Comparison of ENCODE assay signal across 8 cellular contexts in the genomic region with DNA sequence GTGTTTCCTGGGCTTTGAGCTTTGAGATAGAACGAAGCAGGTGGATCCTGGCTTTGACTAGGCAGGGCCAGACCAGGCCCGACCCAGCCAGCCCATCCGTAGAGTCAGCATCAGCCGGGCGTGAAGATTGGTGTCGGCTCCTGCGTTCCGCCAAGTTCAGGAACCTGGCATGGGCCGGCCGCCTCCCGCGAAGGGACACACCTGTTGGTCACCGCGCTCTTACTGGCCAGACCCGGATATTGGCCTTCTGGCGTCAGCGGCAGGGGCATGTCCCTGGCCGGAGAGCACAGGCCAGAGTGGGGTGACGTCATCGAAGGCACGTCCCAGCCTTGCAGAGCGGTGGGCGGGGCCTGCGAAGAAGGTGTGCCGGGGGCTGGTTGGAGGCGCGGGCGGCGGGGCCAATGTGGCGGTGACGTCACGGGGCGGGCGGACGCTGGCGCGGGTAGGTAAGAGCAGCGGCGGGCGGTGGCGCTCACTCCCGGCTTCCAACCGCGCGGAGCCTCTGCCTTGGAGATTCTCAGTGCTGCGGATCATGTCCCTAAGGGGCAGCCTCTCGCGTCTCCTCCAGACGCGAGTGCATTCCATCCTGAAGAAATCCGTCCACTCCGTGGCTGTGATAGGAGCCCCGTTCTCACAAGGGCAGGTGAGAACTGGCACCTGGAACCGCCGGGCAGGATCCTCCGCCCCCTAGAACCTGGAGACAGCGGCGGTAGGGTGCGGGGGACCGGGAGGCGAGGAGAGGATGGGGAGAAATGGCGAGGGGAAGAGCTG. TPM values are rescaled to one million over a fixed set of nuclear protein-coding genes. Genes with fewer than 3 reads are reported as not detected.
DNase-seq lines count a peak whose midpoint lies in the region; ATAC-seq, FAIRE-seq and TF ChIP-seq lines count a peak whose summit lies in the region.

A gene (plus strand): TSS at position 475 of the 771 bp plus-strand sequence. CDS start 58 bp downstream, at position 533.

- peaks cover 30% of the 10 kb centered on the region for H3K4me1 ChIP-seq in keratinocyte (ENCODE audit: control insufficient read depth, extremely low read depth, insufficient read depth, low read length)

- H3K9ac ChIP-seq in keratinocyte (ENCODE audit: control insufficient read depth, extremely low read depth, insufficient read depth, low read length): peak within 1 kb of the TSS; percentile 73

- dilution Hi-C loops in keratinocyte (cut with MboI; ENCODE audit: extremely low pct_ligation_motif_present, low sequenced_read_pairs): no loop called here

- no peaks in the 10 kb centered on the region for H3K9me3 ChIP-seq in keratinocyte (ENCODE audit: control insufficient read depth, low read depth, low read length)

- peak; percentile 97 for ATAC-seq in GM19023 (IDR thresholded peaks at IDR 0.05; ENCODE audit: unreplicated experiment)
- ATAC-seq in HG03280 (IDR thresholded peaks at IDR 0.05; ENCODE audit: unreplicated experiment): peak; percentile 97
- peak; percentile 95 to 97 for ATAC-seq in activated CD4-positive, CD25-positive, alpha-beta regulatory T cell treated with anti-CD3 and anti-CD28 coated beads, Interleukin-2, amount 50 U/mL, for 24 hours

- H3K27me3 ChIP-seq in keratinocyte (ENCODE audit: control insufficient read depth, extremely low read depth, insufficient read depth, low read length): no peaks in the 10 kb centered on the region

- DNase-seq in AG09309 (ENCODE audit: low read depth) (peak; percentile 35), NCI-H345 (lab: John Stamatoyannopoulos, UW) (peak; percentile 98), cerebellar nuclear complex (lab: John Stamatoyannopoulos, UW) (peak; percentile 99), keratinocyte (ENCODE audit: low read depth, low spot score) (peak; percentile 66)
- peak; percentile 90 to 95 for DNase-seq in stimulated activated CD4-positive, alpha-beta T cell treated with anti-CD3 and anti-CD28 coated beads, Interleukin-15, amount 100 ng/mL, for 1 hour (ENCODE audit: low read depth in 1 of 2, low spot score in 1 of 2)

- H3K79me2 ChIP-seq in keratinocyte (ENCODE audit: control insufficient read depth, insufficient read depth, low read length): no peaks in the 10 kb centered on the region

- peak within 1 kb of the TSS; percentile 94 for H2AFZ ChIP-seq in keratinocyte (ENCODE audit: control insufficient read depth, low read length)

- peak within 1 kb of the TSS; percentile 71 for H3K27ac ChIP-seq in keratinocyte (ENCODE audit: control insufficient read depth, insufficient read depth, low read length)

- H4K20me1 ChIP-seq in keratinocyte (ENCODE audit: control insufficient read depth, extremely low read depth, insufficient read depth, low read length): no peaks in the 10 kb centered on the region

- peak within 1 kb of the TSS; percentile 70 for H3K4me3 ChIP-seq in AG09309 (ENCODE audit: control insufficient read depth, low read depth, low read length)
- peak within 1 kb of the TSS; percentile 51 to 78 (median 75) for H3K4me3 ChIP-seq in keratinocyte (ENCODE audit: control insufficient read depth in 2 of 3, extremely low read depth in 1 of 3, insufficient read depth in 2 of 3, low read depth in 1 of 3, low read length in 3 of 3)

- no peaks in the 10 kb centered on the region for H3K9me1 ChIP-seq in keratinocyte (ENCODE audit: control insufficient read depth, extremely low read depth, insufficient read depth, low read length)

- peaks cover 0 to 4% of the 10 kb centered on the region in 2 experiments for H3K36me3 ChIP-seq in keratinocyte (ENCODE audit: control insufficient read depth in 2 of 2, extremely low read depth in 1 of 2, insufficient read depth in 2 of 2, low read length in 2 of 2)

- peak within 1 kb of the TSS; percentile 76 for H3K4me2 ChIP-seq in keratinocyte (ENCODE audit: control insufficient read depth, extremely low read depth, insufficient read depth, low read depth, low read length)

- no peak for FAIRE-seq in keratinocyte (lab: Jason Lieb, UNC)

- TF ChIP-seq CTCF in AG09309 (IDR thresholded peaks at IDR 0.05; ENCODE audit: control insufficient read depth, insufficient read depth, low read depth, low read length, missing control alignments) (no peak), keratinocyte (optimal IDR thresholded peaks at IDR 0.05 in 1 of 3, IDR thresholded peaks at IDR 0.05 in 1 of 3, conservative IDR thresholded peaks at IDR 0.05 in 1 of 3; ENCODE audit: extremely low read depth in 1 of 3, insufficient read depth in 2 of 3, low read length in 3 of 3) (peak in 2 of 3 experiments; percentile 22 to 47)

RNA-seq across cellular contexts. Expression of the gene that starts here (rescaled TPM):
- polyA plus RNA-seq in keratinocyte: 3.5 to 9.4 TPM (median 8.2 TPM) in 3 replicates
- polyA plus RNA-seq in keratinocyte (2011; ENCODE audit: low read depth): 20.9 TPM
- 3.6 and 5.4 TPM in 2 replicates for polyA plus RNA-seq in keratinocyte (2011; cell fraction: cytosol; rRNA removed)
- polyA plus RNA-seq in keratinocyte (2011; cell fraction: nucleus; rRNA removed): 2.3 and 2.6 TPM in 2 replicates
- 5.6 and 17.6 TPM in 2 replicates for polyA plus RNA-seq in keratinocyte (2012; ENCODE audit: low replicate concordance)
- polyA minus RNA-seq in keratinocyte: 2.1 to 21.5 TPM (median 11.0 TPM) in 3 replicates
- polyA minus RNA-seq in keratinocyte (2011; cell fraction: cytosol; rRNA and poly(A)+ RNA removed): 2.5 TPM
- 1.9 and 2.8 TPM in 2 replicates for polyA minus RNA-seq in keratinocyte (2011; cell fraction: nucleus; rRNA and poly(A)+ RNA removed)

Comparison
In these comparisons a context has a peak if more than half of its experiments do, and no peak if none do; other contexts are left out.
1. Peak in every context shown above with its lines: DNase-seq, ATAC-seq, H3K4me3 ChIP-seq and H3K27ac ChIP-seq.
2. DNase-seq: peak in every context shown above with its lines; median percentile 99 in cerebellar nuclear complex; 98 in NCI-H345; 92 in stimulated activated CD4-positive, alpha-beta T cell treated with anti-CD3 and anti-CD28 coated beads, Interleukin-15, amount 100 ng/mL, for 1 hour; 66 in keratinocyte; 35 in AG09309.